In genomic region chr1:241848680-241849344, GRCh38 we compare ENCODE assay signal across 8 cellular contexts. TPM values are rescaled to one million over a fixed set of nuclear protein-coding genes. Genes with fewer than 3 reads are reported as not detected.
DNase-seq lines count a peak whose midpoint lies in the region; ATAC-seq, FAIRE-seq and TF ChIP-seq lines count a peak whose summit lies in the region.

No MANE protein-coding gene starts in this region.

- POLR2A ChIA-PET in T-cell (lab: Charles Lee): no interaction called here

- peaks cover 4 to 5% (median 4%) of the 10 kb centered on the region in 3 donors for H3K4me1 ChIP-seq in pancreas

- H3K4me3 ChIP-seq in AG10803 (ENCODE audit: low read length) (peak overlapping the region; percentile 96), iPS-18c (ENCODE audit: insufficient read depth, low read depth, low read length) (peak overlapping the region; percentile 93), pancreas (peak overlapping the region in 1 of 4 donors; percentile 56)

- peak overlapping the region; percentile 99 to 100 for H3K27ac Mint-ChIP-seq in T-cell

- FAIRE-seq in pancreas (lab: Jason Lieb, UNC): no peak

- no peaks in the 10 kb centered on the region for H3K27me3 ChIP-seq in pancreas

- CTCF ChIA-PET in T-cell (lab: Charles Lee): no interaction called here

- no peaks in the 10 kb centered on the region for H3K9me3 Mint-ChIP-seq in T-cell

- intact Hi-C loops in pancreas (cut with DNase I): no loop called here

- H3K9me3 ChIP-seq in iPS-18c (ENCODE audit: control insufficient read depth, insufficient read depth, low read length) (no peaks in the 10 kb centered on the region), pancreas (no peaks in the 10 kb centered on the region)

- no peaks in the 10 kb centered on the region for H3K36me3 Mint-ChIP-seq in T-cell

- H3K36me3 ChIP-seq in pancreas: no peaks in the 10 kb centered on the region

- peaks cover 18 to 21% (median 18%) of the 10 kb centered on the region in 3 donors for H3K4me1 Mint-ChIP-seq in T-cell

- TF ChIP-seq CTCF in AG10803 (conservative IDR thresholded peaks at IDR 0.05; ENCODE audit: low read length) (no peak), pancreas (IDR thresholded peaks at IDR 0.05) (no peak)

- DNase-seq in AG10803 (ENCODE audit: low read depth) (no peak), T-cell (no peak), occipital lobe (lab: John Stamatoyannopoulos, UW) (no peak), pancreas (no peak), NCI-H1417 (lab: John Stamatoyannopoulos, UW) (no peak)

- ATAC-seq in GM21528 (IDR thresholded peaks at IDR 0.05; ENCODE audit: low FRiP score, unreplicated experiment): peak; percentile 16
- no peak for ATAC-seq in T-cell (replicated peaks in 1 of 4)
- no peak for ATAC-seq in pancreas
- no peak for ATAC-seq in HG02870 (IDR thresholded peaks at IDR 0.05; ENCODE audit: unreplicated experiment)

- peak overlapping the region; percentile 98 to 99 (median 99) for H3K4me3 Mint-ChIP-seq in T-cell

- 3 to 4% methylated on average over 13 of the region's 13 CpGs for WGBS in pancreas, 2 donors

- no peaks in the 10 kb centered on the region for H3K27me3 Mint-ChIP-seq in T-cell

- H3K27ac ChIP-seq in pancreas: no peak overlapping the region

RNA-seq across cellular contexts. Expression of gene EXO1, which starts 0.8 kb away (rescaled TPM):
- total RNA-seq in T-cell (1 to 10 TPM in 4 of 5 donors, under 1 TPM in 1; 0.41 to 2.7 (median 1.4) TPM), occipital lobe (3.4 TPM), pancreas (under 1 TPM in 4 of 6 donors, not detected in 2; 0.34 to 0.84 (median 0.39) TPM)
- under 1 TPM; 0.08 to 0.19 TPM for polyA plus RNA-seq in pancreas
